ENCODE assay signal across 32 cellular contexts in genomic region chr9:119418721-119419120, GRCh38. TPM values are rescaled to one million over a fixed set of nuclear protein-coding genes. Genes with fewer than 3 reads are reported as not detected.
"Had no signal": no experiment of that assay in that cellular context is flagged by ENCODE, and none has a peak within 500 bp of the region (broad histone marks: within the 10 kb centered on the region; RNA-seq: fewer than 3 reads in every experiment).

No MANE protein-coding gene starts in this region.

- DNase-seq: activated B cell treated with CpG ODN at 0.5 μM for 24 hours; activated CD4-positive, alpha-beta memory T cell treated with anti-CD3 and anti-CD28 coated beads for 36 hours; activated CD4-positive, alpha-beta T cell treated with anti-CD3 and anti-CD28 coated beads for 36 hours; activated CD4-positive, alpha-beta T cell treated with anti-CD3 and anti-CD28 coated beads, Interleukin-2, amount 10 ng/mL, durations not matched to agents 24 days and 14 days; activated CD4-positive, CD25-positive, alpha-beta regulatory T cell treated with anti-CD3 and anti-CD28 coated beads, Interleukin-2, amount 50 U/mL, for 72 hours; activated CD8-positive, alpha-beta memory T cell treated with anti-CD3 and anti-CD28 coated beads, Interleukin-2, amount 10 ng/mL, durations not matched to agents 7 days and 5 days; activated CD8-positive, alpha-beta memory T cell treated with anti-CD3 and anti-CD28 coated beads, Interleukin-2, amount 50 U/mL, for 4 hours; activated CD8-positive, alpha-beta T cell treated with anti-CD3 and anti-CD28 coated beads, Interleukin-2, amount 10 ng/mL, durations not matched to agents 7 days and 5 days; activated effector memory CD4-positive, alpha-beta T cell treated with anti-CD3 and anti-CD28 coated beads, Interleukin-2, amount 50 U/mL, for 16 hours; activated naive CD4-positive, alpha-beta T cell treated with anti-CD3 and anti-CD28 coated beads for 36 hours; activated naive CD8-positive, alpha-beta T cell treated with anti-CD3 and anti-CD28 coated beads for 36 hours; activated naive CD8-positive, alpha-beta T cell treated with anti-CD3 and anti-CD28 coated beads, Interleukin-2, amount 50 U/mL, for 24 hours; activated T-cell treated with anti-CD3 and anti-CD28 coated beads, Interleukin-2, amount 50 U/mL, for 1 hour; activated T-cell treated with anti-CD3 and anti-CD28 coated beads, Interleukin-2, amount 50 U/mL, for 48 hours; adrenal gland; amygdala; cortex of kidney; dermis blood vessel endothelial cell; effector CD4-positive, alpha-beta T cell; effector memory CD8-positive, alpha-beta T cell; foreskin melanocyte; heart right ventricle; T-helper 1 cell; T-helper 17 cell; T1000; WERI-Rb-1 had no signal

- ATAC-seq: activated CD4-positive, alpha-beta T cell treated with anti-CD3 and anti-CD28 coated beads for 36 hours; activated CD8-positive, alpha-beta memory T cell treated with anti-CD3 and anti-CD28 coated beads, Interleukin-2, amount 10 ng/mL, durations not matched to agents 7 days and 5 days; activated CD8-positive, alpha-beta T cell treated with anti-CD3 and anti-CD28 coated beads, Interleukin-2, amount 10 ng/mL, durations not matched to agents 7 days and 5 days; activated naive CD8-positive, alpha-beta T cell treated with anti-CD3 and anti-CD28 coated beads, Interleukin-2, amount 50 U/mL, for 24 hours; effector memory CD8-positive, alpha-beta T cell; gastroesophageal sphincter; heart right ventricle; T-helper 17 cell had no signal

RNA-seq across cellular contexts. Expression of gene BRINP1, which starts 49.5 kb away (rescaled TPM):
- total RNA-seq: activated B cell treated with CpG ODN at 0.5 μM for 24 hours; activated CD4-positive, alpha-beta memory T cell treated with anti-CD3 and anti-CD28 coated beads for 36 hours; activated CD4-positive, alpha-beta T cell treated with anti-CD3 and anti-CD28 coated beads for 36 hours; activated CD4-positive, alpha-beta T cell treated with anti-CD3 and anti-CD28 coated beads, Interleukin-2, amount 10 ng/mL, durations not matched to agents 24 days and 14 days; activated CD8-positive, alpha-beta memory T cell treated with anti-CD3 and anti-CD28 coated beads for 36 hours; activated CD8-positive, alpha-beta memory T cell treated with anti-CD3 and anti-CD28 coated beads, Interleukin-2, amount 10 ng/mL, durations not matched to agents 7 days and 5 days; activated CD8-positive, alpha-beta T cell treated with anti-CD3 and anti-CD28 coated beads, Interleukin-2, amount 10 ng/mL, durations not matched to agents 7 days and 5 days; activated naive CD4-positive, alpha-beta T cell treated with anti-CD3 and anti-CD28 coated beads for 36 hours; activated naive CD8-positive, alpha-beta T cell treated with anti-CD3 and anti-CD28 coated beads for 36 hours; activated T-helper 1 cell treated with anti-CD3 and anti-CD28 coated beads, Interleukin-12 subunit alpha, Interleukin-12 subunit beta, Interleukin-2, Interleukin-4 antibody, amounts not matched to agents 30 ng/mL and 10 ng/mL and 1 ng/mL, durations not matched to agents 14 hours and 24 hours and 36 hours; activated T-helper 2 cell treated with anti-CD3 and anti-CD28 coated beads, Interferon-gamma antibody, Interleukin-2, Interleukin-4, amounts not matched to agents 10 μg/mL and 5 μg/mL and 100 μg/mL, durations not matched to agents 14 hours and 24 hours and 36 hours; ascending aorta; dermis blood vessel endothelial cell; esophagus muscularis mucosa; T-helper 17 cell had no signal
